Comparison of ENCODE assay signal across 7 cellular contexts in genomic region chr22:24603770-24604629, GRCh38. TPM values are rescaled to one million over a fixed set of nuclear protein-coding genes. Genes with fewer than 3 reads are reported as not detected.
DNase-seq lines count a peak whose midpoint lies in the region; ATAC-seq, FAIRE-seq and TF ChIP-seq lines count a peak whose summit lies in the region.
"Not testable (repeated sequence)": the region's sequence is repeated elsewhere in the genome, so short reads cannot be mapped to it uniquely, and the experiment has no call there.

No MANE protein-coding gene starts in this region.

- not testable (repeated sequence) for H3K36me3 Mint-ChIP-seq in activated CD8-positive, alpha-beta T cell treated with anti-CD3 and anti-CD28 coated beads for 36 hours (ENCODE audit: low read depth); chondrocyte (ENCODE audit: low read depth)

- peak; percentile 51 for ATAC-seq in activated CD8-positive, alpha-beta T cell treated with anti-CD3 and anti-CD28 coated beads for 36 hours
- peak; percentile 34 for ATAC-seq in left lobe of liver

- not testable (repeated sequence) for BruUV-seq in PC-9 (replicated peaks; lab: Mats Ljungman, UMichigan)

- H2AFZ ChIP-seq in PC-9 = not testable (repeated sequence)

- not testable (repeated sequence) for H3K27me3 Mint-ChIP-seq in activated CD8-positive, alpha-beta T cell treated with anti-CD3 and anti-CD28 coated beads for 36 hours; chondrocyte (ENCODE audit: low read depth)

- TF ChIP-seq CTCF in PC-9 (conservative IDR thresholded peaks at IDR 0.05) = not testable (repeated sequence)
- TF ChIP-seq CTCF in activated CD8-positive, alpha-beta T cell treated with anti-CD3 and anti-CD28 coated beads for 36 hours (IDR thresholded peaks at IDR 0.05) = peak; percentile 24
- TF ChIP-seq CTCF in chondrocyte (IDR thresholded peaks at IDR 0.05) = peak; percentile 58

- peak overlapping the region; percentile 31 for H3K4me3 Mint-ChIP-seq in activated CD8-positive, alpha-beta T cell treated with anti-CD3 and anti-CD28 coated beads for 36 hours
- H3K4me3 Mint-ChIP-seq in chondrocyte (ENCODE audit: unreplicated experiment) = not testable (repeated sequence)

- H3K9me3 ChIP-seq in PC-9 (ENCODE audit: insufficient read depth, low read depth) = not testable (repeated sequence)

- not testable (repeated sequence) for H3F3A ChIP-seq in PC-9 (ENCODE audit: insufficient read depth, low read depth)

- H3K27ac ChIP-seq in PC-9 = not testable (repeated sequence)

- H3K27ac Mint-ChIP-seq in activated CD8-positive, alpha-beta T cell treated with anti-CD3 and anti-CD28 coated beads for 36 hours = peak overlapping the region; percentile 76
- H3K27ac Mint-ChIP-seq in chondrocyte (ENCODE audit: unreplicated experiment) = not testable (repeated sequence)

- H3K27me3 ChIP-seq in PC-9 (ENCODE audit: insufficient read depth, low read depth) = not testable (repeated sequence)

- H3K79me2 ChIP-seq in PC-9 (ENCODE audit: low read depth) = not testable (repeated sequence)

- POLR2A ChIA-PET in PC-9 (lab: Charles Lee; ENCODE audit: unreplicated experiment); activated CD8-positive, alpha-beta T cell treated with anti-CD3 and anti-CD28 coated beads for 36 hours (lab: Charles Lee): not testable (repeated sequence)

- DNase-seq in KBM-7 = peak; percentile 89
- not testable (repeated sequence) for DNase-seq in PC-9; chondrocyte (ENCODE audit: low spot score); left lobe of liver (ENCODE audit: low spot score)
- peak; percentile 64 for DNase-seq in activated CD8-positive, alpha-beta T cell treated with anti-CD3 and anti-CD28 coated beads for 36 hours
- DNase-seq in posterior vena cava (ENCODE audit: low spot score) = peak; percentile 47

- CTCF ChIA-PET in PC-9 (lab: Charles Lee); activated CD8-positive, alpha-beta T cell treated with anti-CD3 and anti-CD28 coated beads for 36 hours (lab: Charles Lee): not testable (repeated sequence)

- not testable (repeated sequence) for H4K20me1 ChIP-seq in PC-9 (ENCODE audit: insufficient read depth)

- H3K4me1 Mint-ChIP-seq in activated CD8-positive, alpha-beta T cell treated with anti-CD3 and anti-CD28 coated beads for 36 hours (ENCODE audit: low read depth) = peaks cover 26% of the 10 kb centered on the region
- peaks cover 10% of the 10 kb centered on the region for H3K4me1 Mint-ChIP-seq in chondrocyte (ENCODE audit: low read depth)

- FAIRE-seq in G401.6 (lab: Jason Lieb, UNC) = peak; percentile 31

- H3K4me3 ChIP-seq in PC-9 = not testable (repeated sequence)

- in situ Hi-C loops in KBM-7 (cut with MboI; ENCODE audit: low pct_unique_long_range_greater_than_20kb, low sequenced_read_pairs) = not testable (repeated sequence)

- H3K36me3 ChIP-seq in PC-9 (ENCODE audit: low read depth) = not testable (repeated sequence)

- not testable (repeated sequence) for H3K9me3 Mint-ChIP-seq in activated CD8-positive, alpha-beta T cell treated with anti-CD3 and anti-CD28 coated beads for 36 hours; chondrocyte (ENCODE audit: low read depth)

- H3K4me2 ChIP-seq in PC-9 = peak overlapping the region; percentile 66

- intact Hi-C loops in PC-9 (cut with micrococcal nuclease; ENCODE audit: unreplicated experiment); activated CD8-positive, alpha-beta T cell treated with anti-CD3 and anti-CD28 coated beads for 36 hours (cut with micrococcal nuclease); posterior vena cava (cut with DNase I): not testable (repeated sequence)

- H3K4me1 ChIP-seq in PC-9 (replicated peaks; ENCODE audit: insufficient read depth) = peaks cover 20% of the 10 kb centered on the region

- H3K9me2 ChIP-seq in PC-9 (ENCODE audit: insufficient read depth) = not testable (repeated sequence)

RNA-seq across cellular contexts. Expression of gene GGT1, which starts 1.0 kb away (rescaled TPM):
- 7.4 and 10.2 TPM in 2 replicates for total RNA-seq in PC-9 (2021)
- total RNA-seq in activated CD8-positive, alpha-beta T cell treated with anti-CD3 and anti-CD28 coated beads for 36 hours = 10 to 100 TPM; 15.6 to 17.8 TPM
- total RNA-seq in chondrocyte = 1.4 to 1.8 TPM (median 1.5 TPM) in 3 replicates
- 166 TPM for total RNA-seq in left lobe of liver
- 1 to 10 TPM; 5.1 to 6.3 TPM for total RNA-seq in posterior vena cava

RNA-seq across cellular contexts. Expression of gene LRRC75B, which starts 11.1 kb away (rescaled TPM):
- total RNA-seq in PC-9 (2021) (2.2 and 4.5 TPM in 2 replicates), chondrocyte (5.6 to 13.0 TPM (median 8.6 TPM) in 3 replicates), left lobe of liver (37.7 TPM), posterior vena cava (1 to 10 TPM; 6.6 to 9.3 TPM)
- 1 to 10 TPM; 1.2 to 1.5 TPM for total RNA-seq in activated CD8-positive, alpha-beta T cell treated with anti-CD3 and anti-CD28 coated beads for 36 hours

RNA-seq across cellular contexts. Expression of gene SNRPD3, which starts 48.2 kb away (rescaled TPM):
- 77.1 and 117 TPM in 2 replicates for total RNA-seq in PC-9 (2021)
- total RNA-seq in activated CD8-positive, alpha-beta T cell treated with anti-CD3 and anti-CD28 coated beads for 36 hours = 100 to 1,000 TPM; 153 to 165 TPM
- 59.3 to 84.8 TPM (median 63.9 TPM) in 3 replicates for total RNA-seq in chondrocyte
- 37.7 TPM for total RNA-seq in left lobe of liver
- 10 to 100 TPM; 42.5 to 54.0 TPM for total RNA-seq in posterior vena cava

RNA-seq across cellular contexts. Expression of gene GUCD1, which starts 49.1 kb away (rescaled TPM):
- total RNA-seq in PC-9 (2021) (69.1 and 80.2 TPM in 2 replicates), chondrocyte (77.3 to 84.7 TPM (median 77.9 TPM) in 3 replicates), left lobe of liver (192 TPM), posterior vena cava (10 to 100 TPM; 73.5 to 82.1 TPM)
- 100 to 1,000 TPM in 1 of 2 experiments, 10 to 100 TPM in 1; 99.7 to 111 TPM for total RNA-seq in activated CD8-positive, alpha-beta T cell treated with anti-CD3 and anti-CD28 coated beads for 36 hours
